ENCODE assay signal across 28 cellular contexts in the genomic region with DNA sequence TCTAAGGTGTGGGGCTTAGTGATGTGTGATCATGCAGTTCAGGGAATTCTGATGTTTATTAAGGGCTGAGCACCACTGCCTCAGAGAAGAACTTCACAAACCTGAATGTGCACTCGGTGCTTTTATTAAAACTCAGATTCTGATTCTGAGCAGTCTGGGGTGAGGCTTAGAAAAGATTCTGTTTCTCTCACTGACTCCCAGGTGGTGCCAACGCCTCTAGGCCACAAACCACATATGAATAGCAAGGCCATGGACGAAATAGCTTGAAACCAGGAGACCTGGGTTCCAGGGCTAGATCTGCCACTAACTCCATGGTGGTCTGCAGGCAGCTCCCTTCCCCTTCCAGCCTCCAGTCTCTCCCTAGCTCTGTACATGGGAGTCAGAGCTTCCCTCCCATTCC.
"Had no signal": no experiment of that assay in that cellular context is flagged by ENCODE, and none has a peak within 500 bp of the region (broad histone marks: within the 10 kb centered on the region; RNA-seq: fewer than 3 reads in every experiment).

No MANE protein-coding gene starts in this region.

- H3K4me1 ChIP-seq: ascending aorta, body of pancreas, Peyer's patch had no signal

- ATAC-seq: activated CD8-positive, alpha-beta memory T cell treated with anti-CD3 and anti-CD28 coated beads, Interleukin-2, amount 10 ng/mL, durations not matched to agents 7 days and 5 days; activated naive CD4-positive, alpha-beta T cell treated with anti-CD3 and anti-CD28 coated beads, Interleukin-2, amount 50 U/mL, for 72 hours; activated naive CD8-positive, alpha-beta T cell treated with anti-CD3 and anti-CD28 coated beads, Interleukin-2, amount 50 U/mL, for 24 hours; activated T-cell treated with anti-CD3 and anti-CD28 coated beads, Interleukin-2, amount 50 U/mL, for 4 hours; body of pancreas; WTC11 had no signal

- H3K27me3 ChIP-seq: ascending aorta, body of pancreas, Peyer's patch, SJCRH30 had no signal

- H3K27ac ChIP-seq: ascending aorta, body of pancreas, RWPE1 had no signal

- H3K9me3 ChIP-seq: ascending aorta, body of pancreas, Peyer's patch had no signal

- H3K36me3 ChIP-seq: ascending aorta, Peyer's patch, SJCRH30 had no signal

- DNase-seq: activated CD4-positive, alpha-beta T cell treated with anti-CD3 and anti-CD28 coated beads for 48 hours; activated CD4-positive, alpha-beta T cell treated with anti-CD3 and anti-CD28 coated beads, Interleukin-2, amount 50 U/mL, for 4 hours; activated CD4-positive, CD25-positive, alpha-beta regulatory T cell treated with anti-CD3 and anti-CD28 coated beads, Interleukin-2, amount 50 U/mL, for 72 hours; activated CD8-positive, alpha-beta memory T cell treated with anti-CD3 and anti-CD28 coated beads, Interleukin-2, amount 10 ng/mL, durations not matched to agents 7 days and 5 days; activated effector memory CD4-positive, alpha-beta T cell treated with anti-CD3 and anti-CD28 coated beads, Interleukin-2, amount 50 U/mL, for 16 hours; activated naive CD4-positive, alpha-beta T cell treated with Interleukin-2 at 50 U/mL for 16 hours; activated naive CD8-positive, alpha-beta T cell treated with anti-CD3 and anti-CD28 coated beads, Interleukin-2, amount 50 U/mL, for 24 hours; activated T-cell treated with anti-CD3 and anti-CD28 coated beads, Interleukin-2, amount 50 U/mL, for 4 hours; amniotic stem cell; body of pancreas; central memory CD4-positive, alpha-beta T cell; KG1; NCI-H1105; NCI-H1436; NCI-H1694 treated with DMSO at 0.1 percent for 48 hours; NCI-H2029 treated with DMSO at 0.1 percent for 48 hours; NCI-H345; NCI-H510A; NCI-H526 treated with DMSO at 0.1 percent for 48 hours; NCI-H82; NK-92 treated with Interleukin-12 subunit alpha and Interleukin-12 subunit beta, amount 100 ng/mL, for 24 hours; Peyer's patch; Right ventricle myocardium superior; SJCRH30 had no signal

- H3K4me3 ChIP-seq: ascending aorta, body of pancreas, Peyer's patch, SJCRH30 had no signal
